Comparison of ENCODE assay signal across 1 cellular context in the genomic region with DNA sequence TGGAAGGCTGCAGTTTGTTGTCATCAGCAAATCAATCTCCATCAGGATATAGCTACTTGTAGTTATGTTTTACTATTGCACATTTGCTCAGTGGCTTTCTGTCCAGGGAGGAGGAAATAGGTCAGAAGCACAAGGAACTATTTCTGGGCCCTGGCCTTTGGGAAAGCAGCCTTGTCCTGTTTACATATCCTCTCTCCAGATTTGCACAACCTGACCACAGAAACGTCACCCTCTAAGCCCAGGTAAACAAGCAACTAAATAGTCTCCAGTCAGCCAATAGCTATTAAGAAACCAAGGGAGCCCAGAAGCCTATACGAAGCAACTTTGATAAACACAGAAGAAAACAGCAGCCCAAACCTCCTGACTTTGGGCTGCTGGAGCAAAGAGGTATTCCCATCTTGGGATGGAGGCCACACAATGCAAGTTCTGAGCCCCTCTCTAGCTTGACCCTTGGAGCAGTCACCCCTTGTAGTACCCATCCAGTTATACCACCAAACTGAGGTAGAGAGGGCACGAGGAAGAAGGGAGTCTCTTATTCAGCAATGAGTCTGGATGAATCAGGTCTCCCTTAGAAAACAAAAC.
TF ChIP-seq lines count a peak whose summit lies in the region.

No MANE protein-coding gene starts in this region.

TF ChIP-seq in HepG2, 621 proteins besides CTCF, POLR2A, EP300 and RAD21 (continued from another document and continues in another):
- TF ChIP-seq ZNF75D (CRISPR knock-in tag; IDR thresholded peaks at IDR 0.05; ENCODE audit: borderline replicate concordance), result no peak
- peak; percentile 68 for TF ChIP-seq CEBPG (CRISPR knock-in tag; IDR thresholded peaks at IDR 0.05)
- peak; percentile 93 for TF ChIP-seq FOXK1 (CRISPR knock-in tag; IDR thresholded peaks at IDR 0.05; ENCODE audit: borderline replicate concordance, low read depth)
- TF ChIP-seq SNAPC2 (CRISPR knock-in tag; IDR thresholded peaks at IDR 0.05), result no peak
- no peak for TF ChIP-seq STAG1 (CRISPR knock-in tag; IDR thresholded peaks at IDR 0.05)
- no peak for TF ChIP-seq TSC22D2 (CRISPR knock-in tag; IDR thresholded peaks at IDR 0.05; ENCODE audit: borderline replicate concordance)
- no peak for TF ChIP-seq PAWR (CRISPR knock-in tag; IDR thresholded peaks at IDR 0.05; ENCODE audit: borderline replicate concordance)
- TF ChIP-seq SOX5 (CRISPR knock-in tag; IDR thresholded peaks at IDR 0.05; ENCODE audit: borderline replicate concordance), result peak; percentile 19; the same call in 1 of the 2 replicates
- no peak for TF ChIP-seq ZNF672 (CRISPR knock-in tag; IDR thresholded peaks at IDR 0.05)
- TF ChIP-seq PITX1 (CRISPR knock-in tag; IDR thresholded peaks at IDR 0.05), result peak; percentile 64; the same call in 1 of the 2 replicates
- no peak for TF ChIP-seq TBP (CRISPR knock-in tag; IDR thresholded peaks at IDR 0.05)
- no peak; the same call in 1 of the 2 replicates for TF ChIP-seq HMGXB3 (CRISPR knock-in tag; IDR thresholded peaks at IDR 0.05; ENCODE audit: borderline replicate concordance)
- TF ChIP-seq, protein P1, sequence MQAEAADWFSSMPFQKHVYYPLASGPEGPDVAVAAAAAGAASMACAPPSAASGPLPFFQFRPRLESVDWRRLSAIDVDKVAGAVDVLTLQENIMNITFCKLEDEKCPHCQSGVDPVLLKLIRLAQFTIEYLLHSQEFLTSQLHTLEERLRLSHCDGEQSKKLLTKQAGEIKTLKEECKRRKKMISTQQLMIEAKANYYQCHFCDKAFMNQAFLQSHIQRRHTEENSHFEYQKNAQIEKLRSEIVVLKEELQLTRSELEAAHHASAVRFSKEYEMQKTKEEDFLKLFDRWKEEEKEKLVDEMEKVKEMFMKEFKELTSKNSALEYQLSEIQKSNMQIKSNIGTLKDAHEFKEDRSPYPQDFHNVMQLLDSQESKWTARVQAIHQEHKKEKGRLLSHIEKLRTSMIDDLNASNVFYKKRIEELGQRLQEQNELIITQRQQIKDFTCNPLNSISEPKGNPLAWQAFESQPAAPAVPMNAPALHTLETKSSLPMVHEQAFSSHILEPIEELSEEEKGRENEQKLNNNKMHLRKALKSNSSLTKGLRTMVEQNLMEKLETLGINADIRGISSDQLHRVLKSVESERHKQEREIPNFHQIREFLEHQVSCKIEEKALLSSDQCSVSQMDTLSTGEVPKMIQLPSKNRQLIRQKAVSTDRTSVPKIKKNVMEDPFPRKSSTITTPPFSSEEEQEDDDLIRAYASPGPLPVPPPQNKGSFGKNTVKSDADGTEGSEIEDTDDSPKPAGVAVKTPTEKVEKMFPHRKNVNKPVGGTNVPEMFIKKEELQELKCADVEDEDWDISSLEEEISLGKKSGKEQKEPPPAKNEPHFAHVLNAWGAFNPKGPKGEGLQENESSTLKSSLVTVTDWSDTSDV (CRISPR knock-in tag; IDR thresholded peaks at IDR 0.05), result no peak
- TF ChIP-seq, protein P2, sequence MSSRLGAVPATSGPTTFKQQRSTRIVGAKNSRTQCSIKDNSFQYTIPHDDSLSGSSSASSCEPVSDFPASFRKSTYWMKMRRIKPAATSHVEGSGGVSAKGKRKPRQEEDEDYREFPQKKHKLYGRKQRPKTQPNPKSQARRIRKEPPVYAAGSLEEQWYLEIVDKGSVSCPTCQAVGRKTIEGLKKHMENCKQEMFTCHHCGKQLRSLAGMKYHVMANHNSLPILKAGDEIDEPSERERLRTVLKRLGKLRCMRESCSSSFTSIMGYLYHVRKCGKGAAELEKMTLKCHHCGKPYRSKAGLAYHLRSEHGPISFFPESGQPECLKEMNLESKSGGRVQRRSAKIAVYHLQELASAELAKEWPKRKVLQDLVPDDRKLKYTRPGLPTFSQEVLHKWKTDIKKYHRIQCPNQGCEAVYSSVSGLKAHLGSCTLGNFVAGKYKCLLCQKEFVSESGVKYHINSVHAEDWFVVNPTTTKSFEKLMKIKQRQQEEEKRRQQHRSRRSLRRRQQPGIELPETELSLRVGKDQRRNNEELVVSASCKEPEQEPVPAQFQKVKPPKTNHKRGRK (CRISPR knock-in tag; IDR thresholded peaks at IDR 0.05), result no peak
- no peak for TF ChIP-seq STAT5B (CRISPR knock-in tag; IDR thresholded peaks at IDR 0.05)
- TF ChIP-seq, protein P3, sequence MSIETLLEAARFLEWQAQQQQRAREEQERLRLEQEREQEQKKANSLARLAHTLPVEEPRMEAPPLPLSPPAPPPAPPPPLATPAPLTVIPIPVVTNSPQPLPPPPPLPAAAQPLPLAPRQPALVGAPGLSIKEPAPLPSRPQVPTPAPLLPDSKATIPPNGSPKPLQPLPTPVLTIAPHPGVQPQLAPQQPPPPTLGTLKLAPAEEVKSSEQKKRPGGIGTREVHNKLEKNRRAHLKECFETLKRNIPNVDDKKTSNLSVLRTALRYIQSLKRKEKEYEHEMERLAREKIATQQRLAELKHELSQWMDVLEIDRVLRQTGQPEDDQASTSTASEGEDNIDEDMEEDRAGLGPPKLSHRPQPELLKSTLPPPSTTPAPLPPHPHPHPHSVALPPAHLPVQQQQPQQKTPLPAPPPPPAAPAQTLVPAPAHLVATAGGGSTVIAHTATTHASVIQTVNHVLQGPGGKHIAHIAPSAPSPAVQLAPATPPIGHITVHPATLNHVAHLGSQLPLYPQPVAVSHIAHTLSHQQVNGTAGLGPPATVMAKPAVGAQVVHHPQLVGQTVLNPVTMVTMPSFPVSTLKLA (IDR thresholded peaks at IDR 0.05), result no peak
- TF ChIP-seq ZNF570 (CRISPR knock-in tag; IDR thresholded peaks at IDR 0.05; ENCODE audit: borderline replicate concordance), result no peak
- TF ChIP-seq MLXIP (CRISPR knock-in tag; IDR thresholded peaks at IDR 0.05; ENCODE audit: borderline replicate concordance), result no peak
- TF ChIP-seq FOXK2 (IDR thresholded peaks at IDR 0.05), result peak; percentile 85
- no peak for TF ChIP-seq HES4 (CRISPR knock-in tag; IDR thresholded peaks at IDR 0.05; ENCODE audit: borderline replicate concordance)
- TF ChIP-seq NKX3-1 (CRISPR knock-in tag; IDR thresholded peaks at IDR 0.05), result no peak
- TF ChIP-seq FIP1L1 (IDR thresholded peaks at IDR 0.05; ENCODE audit: borderline replicate concordance, insufficient read depth, low read depth, low read length), result no peak
- TF ChIP-seq, protein P4, sequence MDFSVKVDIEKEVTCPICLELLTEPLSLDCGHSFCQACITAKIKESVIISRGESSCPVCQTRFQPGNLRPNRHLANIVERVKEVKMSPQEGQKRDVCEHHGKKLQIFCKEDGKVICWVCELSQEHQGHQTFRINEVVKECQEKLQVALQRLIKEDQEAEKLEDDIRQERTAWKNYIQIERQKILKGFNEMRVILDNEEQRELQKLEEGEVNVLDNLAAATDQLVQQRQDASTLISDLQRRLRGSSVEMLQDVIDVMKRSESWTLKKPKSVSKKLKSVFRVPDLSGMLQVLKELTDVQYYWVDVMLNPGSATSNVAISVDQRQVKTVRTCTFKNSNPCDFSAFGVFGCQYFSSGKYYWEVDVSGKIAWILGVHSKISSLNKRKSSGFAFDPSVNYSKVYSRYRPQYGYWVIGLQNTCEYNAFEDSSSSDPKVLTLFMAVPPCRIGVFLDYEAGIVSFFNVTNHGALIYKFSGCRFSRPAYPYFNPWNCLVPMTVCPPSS (IDR thresholded peaks at IDR 0.05), result no peak
- no peak for TF ChIP-seq HINFP (CRISPR knock-in tag; IDR thresholded peaks at IDR 0.05; ENCODE audit: low read depth)
- no peak for TF ChIP-seq THYN1 (CRISPR knock-in tag; IDR thresholded peaks at IDR 0.05; ENCODE audit: borderline replicate concordance, low read depth)
- TF ChIP-seq TAF15 (IDR thresholded peaks at IDR 0.05; ENCODE audit: low read depth, low read length, poor library complexity, severe bottlenecking), result no peak
- TF ChIP-seq RXRB (CRISPR knock-in tag; IDR thresholded peaks at IDR 0.05; ENCODE audit: borderline replicate concordance), result peak; percentile 50; the same call in 1 of the 2 replicates
- TF ChIP-seq GTF2F1 (IDR thresholded peaks at IDR 0.05; ENCODE audit: low read length), result no peak
- no peak for TF ChIP-seq ZNF790 (CRISPR knock-in tag; IDR thresholded peaks at IDR 0.05; ENCODE audit: borderline replicate concordance)
- TF ChIP-seq ZNF615 (CRISPR knock-in tag; IDR thresholded peaks at IDR 0.05; ENCODE audit: borderline replicate concordance), result no peak
- TF ChIP-seq ZNF776 (CRISPR knock-in tag; IDR thresholded peaks at IDR 0.05), result no peak
- TF ChIP-seq ZNF235 (CRISPR knock-in tag; IDR thresholded peaks at IDR 0.05; ENCODE audit: borderline replicate concordance), result no peak
- no peak for TF ChIP-seq ZNF652 (CRISPR knock-in tag; IDR thresholded peaks at IDR 0.05; ENCODE audit: borderline replicate concordance, low read depth)
- peak; percentile 37 for TF ChIP-seq ZEB1 (IDR thresholded peaks at IDR 0.05; ENCODE audit: insufficient replicate concordance, low read depth)
- peak; percentile 25; the same call in 1 of the 2 replicates for TF ChIP-seq YEATS2 (CRISPR knock-in tag; IDR thresholded peaks at IDR 0.05; ENCODE audit: borderline replicate concordance)
- no peak for TF ChIP-seq ZNF17 (CRISPR knock-in tag; IDR thresholded peaks at IDR 0.05)
- no peak for TF ChIP-seq HDAC2 (CRISPR knock-in tag; IDR thresholded peaks at IDR 0.05)
- TF ChIP-seq NCOA2 (CRISPR knock-in tag; IDR thresholded peaks at IDR 0.05), result 0 out of 2 replicates have a peak, but pooled peaks have one; percentile 18
- TF ChIP-seq CBX2 (IDR thresholded peaks at IDR 0.05; ENCODE audit: low read depth, low read length), result no peak
- TF ChIP-seq CBX2 (CRISPR knock-in tag; IDR thresholded peaks at IDR 0.05; ENCODE audit: low read depth), result no peak
